Comparison of ENCODE assay signal across 8 cellular contexts in genomic region chr20:46690219-46691111, GRCh38. TPM values are rescaled to one million over a fixed set of nuclear protein-coding genes. Genes with fewer than 3 reads are reported as not detected.
DNase-seq lines count a peak whose midpoint lies in the region; ATAC-seq, FAIRE-seq and TF ChIP-seq lines count a peak whose summit lies in the region.

No MANE protein-coding gene starts in this region.

- no peaks in the 10 kb centered on the region for H3K9me3 ChIP-seq in gastroesophageal sphincter

- peak; percentile 33 for FAIRE-seq in HTR-8/SVneo (lab: Jason Lieb, UNC)

- peaks cover 15 to 37% (median 16%) of the 10 kb centered on the region in 3 donors for H3K4me1 ChIP-seq in gastroesophageal sphincter

- TF ChIP-seq POLR2A in gastroesophageal sphincter (IDR thresholded peaks at IDR 0.05), result no peak

- peak overlapping the region; percentile 45 to 83 for H3K4me3 ChIP-seq in gastroesophageal sphincter
- peak overlapping the region in 6 of 7 experiments; percentile 27 to 93 (median 82) for H3K4me3 ChIP-seq in skin epidermis

- 36 to 45% methylated on average over 13 of the region's 13 CpGs for WGBS in gastroesophageal sphincter (ENCODE audit: low coverage in 1 of 2), 2 donors

- DNase-seq in HTR-8/SVneo (ENCODE audit: insufficient read length, low spot score) (no peak), NCI-H2227 treated with DMSO at 0.1 percent for 48 hours (lab: John Stamatoyannopoulos, UW) (no peak), NCI-H2227 (lab: John Stamatoyannopoulos, UW; ENCODE audit: unreplicated experiment) (no peak)

- H3K27me3 ChIP-seq in gastroesophageal sphincter, result no peaks in the 10 kb centered on the region

- ATAC-seq in gastroesophageal sphincter (no peak), GM18907 (IDR thresholded peaks at IDR 0.05; ENCODE audit: unreplicated experiment) (no peak), HG03097 (IDR thresholded peaks at IDR 0.05; ENCODE audit: low FRiP score, unreplicated experiment) (no peak)

- TF ChIP-seq CTCF in VCaP (conservative IDR thresholded peaks at IDR 0.05) (no peak), gastroesophageal sphincter (IDR thresholded peaks at IDR 0.05) (no peak)

- peaks cover 0 to 17% of the 10 kb centered on the region in 2 donors for H3K36me3 ChIP-seq in gastroesophageal sphincter

- peak overlapping the region; percentile 97 for H3K27ac ChIP-seq in VCaP
- H3K27ac ChIP-seq in gastroesophageal sphincter, result peak overlapping the region; percentile 90 to 97 (median 97)
- peak overlapping the region in 17 of 21 experiments; percentile 77 to 99 (median 92) for H3K27ac ChIP-seq in skin epidermis

- no peak for TF ChIP-seq EP300 in gastroesophageal sphincter (IDR thresholded peaks at IDR 0.05)

RNA-seq across cellular contexts. Expression of gene TP53RK, which starts 1.2 kb away (rescaled TPM):
- total RNA-seq in gastroesophageal sphincter, result 10 to 100 TPM; 14.6 to 21.3 (median 18.7) TPM

RNA-seq across cellular contexts. Expression of gene SLC2A10, which starts 19.0 kb away (rescaled TPM):
- 10 to 100 TPM in 3 of 4 donors, 1 to 10 TPM in 1; 10.0 to 20.1 (median 11.5) TPM for total RNA-seq in gastroesophageal sphincter

RNA-seq across cellular contexts. Expression of gene SLC13A3, which starts 39.2 kb away (rescaled TPM):
- 1 to 10 TPM in 1 of 4 donors, under 1 TPM in 3; 0.62 to 1.6 (median 0.80) TPM for total RNA-seq in gastroesophageal sphincter
